14 cellular contexts compared by ENCODE assay signal in the genomic region with DNA sequence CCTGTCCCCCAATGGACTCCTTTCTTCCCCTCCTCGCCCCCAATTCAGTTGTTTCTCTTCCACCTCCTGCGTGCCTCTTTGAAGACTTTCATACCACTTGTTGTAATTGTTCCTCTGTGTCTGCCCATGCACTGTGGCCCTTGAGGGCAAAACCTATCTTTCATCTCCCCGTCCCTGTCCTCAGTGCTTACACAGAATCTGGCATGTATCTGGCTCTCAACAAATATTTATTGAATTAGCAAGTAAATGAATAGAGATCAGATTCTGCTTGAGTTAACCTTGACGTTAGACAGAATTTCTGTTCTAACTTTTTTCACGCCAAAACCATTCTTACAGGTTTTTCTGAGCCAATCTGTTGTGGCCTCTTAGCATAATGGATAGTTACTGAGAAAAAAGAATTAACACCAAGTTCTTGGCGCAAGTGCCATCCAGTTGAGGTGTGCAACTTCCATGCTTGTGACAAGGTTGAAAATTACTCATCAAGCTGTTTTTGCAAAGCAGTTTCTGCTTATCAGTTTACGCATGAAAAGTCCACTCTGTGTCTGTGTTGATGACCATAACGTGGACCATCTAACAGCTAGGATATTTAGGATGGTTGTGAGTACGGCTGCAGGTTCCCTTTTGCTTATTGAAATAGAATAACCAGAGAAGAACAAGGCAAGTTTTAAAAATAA.
DNase-seq lines count a peak whose midpoint lies in the region; ATAC-seq and TF ChIP-seq lines count a peak whose summit lies in the region.
"Had no signal": no experiment of that assay in that cellular context is flagged by ENCODE, and none has a peak within 500 bp of the region (broad histone marks: within the 10 kb centered on the region; RNA-seq: fewer than 3 reads in every experiment).

No MANE protein-coding gene starts in this region.

- peaks cover 51% of the 10 kb centered on the region for H3K4me1 Mint-ChIP-seq in activated naive CD4-positive, alpha-beta T cell treated with anti-CD3 and anti-CD28 coated beads, Interleukin-2, amount 10 ng/mL, durations not matched to agents 7 days and 5 days
- peaks cover 22% of the 10 kb centered on the region for H3K4me1 Mint-ChIP-seq in activated naive CD8-positive, alpha-beta T cell treated with anti-CD3 and anti-CD28 coated beads, Interleukin-2, amount 10 ng/mL, durations not matched to agents 7 days and 5 days
- H3K4me1 Mint-ChIP-seq in osteocyte (ENCODE audit: unreplicated experiment): peaks cover 14% of the 10 kb centered on the region
- H3K4me1 Mint-ChIP-seq: stimulated activated memory B cell treated with anti-CD40 and anti-IgM and Interleukin-4, amounts not matched to agents 10 μg/mL and 1 μg/mL and 100 μg/mL, for 72 hours had no signal

- CTCF ChIA-PET in activated naive CD4-positive, alpha-beta T cell treated with anti-CD3 and anti-CD28 coated beads, Interleukin-2, amount 10 ng/mL, durations not matched to agents 7 days and 5 days (lab: Charles Lee): interaction anchor here (1.3 kb wide), 1 partner anchor 10 kb away, joined by 4 read pairs; no protein-coding TSS in a partner anchor
- CTCF ChIA-PET in Panc1 (lab: Charles Lee): no interaction called here

- H3K4me3 Mint-ChIP-seq in activated naive CD4-positive, alpha-beta T cell treated with anti-CD3 and anti-CD28 coated beads, Interleukin-2, amount 10 ng/mL, durations not matched to agents 7 days and 5 days: no peak overlapping the region
- H3K4me3 Mint-ChIP-seq in activated naive CD8-positive, alpha-beta T cell treated with anti-CD3 and anti-CD28 coated beads, Interleukin-2, amount 10 ng/mL, durations not matched to agents 7 days and 5 days: no peak overlapping the region
- H3K4me3 Mint-ChIP-seq in osteocyte (ENCODE audit: unreplicated experiment): no peak overlapping the region
- H3K4me3 Mint-ChIP-seq: naive thymus-derived CD8-positive, alpha-beta T cell; stimulated activated memory B cell treated with anti-CD40 and anti-IgM and Interleukin-4, amounts not matched to agents 10 μg/mL and 1 μg/mL and 100 μg/mL, for 72 hours had no signal

- no peak overlapping the region for H2BK5ac ChIP-seq in mesendoderm (ENCODE audit: low read length)

- no peak overlapping the region for H3K4me2 ChIP-seq in mesendoderm (ENCODE audit: low read length)

- no peak overlapping the region for H4K5ac ChIP-seq in mesendoderm (ENCODE audit: low read length)

- no peak overlapping the region for H4K8ac ChIP-seq in mesendoderm (ENCODE audit: low read depth, low read length)

- H2BK120ac ChIP-seq in mesendoderm (ENCODE audit: low read depth, low read length): no peak overlapping the region

- no peak overlapping the region for H2BK15ac ChIP-seq in mesendoderm (replicated peaks; ENCODE audit: low read depth)

- H3K9me3 ChIP-seq in Panc1 (ENCODE audit: control insufficient read depth, insufficient read depth, low read depth, low read length) (no peaks in the 10 kb centered on the region), psoas muscle (no peaks in the 10 kb centered on the region)
- H3K9me3 ChIP-seq: ascending aorta, transverse colon had no signal

- H3K4me3 ChIP-seq in Panc1 (ENCODE audit: low read depth in 2 of 2, low read length in 2 of 2) (no peak overlapping the region), psoas muscle (no peak overlapping the region), mesendoderm (ENCODE audit: low read length) (no peak overlapping the region)
- H3K4me3 ChIP-seq: ascending aorta, transverse colon had no signal

- no peak overlapping the region for H3K4ac ChIP-seq in mesendoderm (ENCODE audit: low read depth, low read length)

- WGBS in psoas muscle, 3 donors: 73 to 79% (median 76%) methylated on average over 9 of the region's 9 CpGs
- no CpG with 5 or more reads among the region's 9 CpGs for WGBS in mesendoderm (ENCODE audit: extremely low coverage, insufficient coverage, low lambda C conversion rate)

- no peaks in the 10 kb centered on the region for H3K79me1 ChIP-seq in mesendoderm (ENCODE audit: low read length)

- no peak overlapping the region for H3K18ac ChIP-seq in mesendoderm (ENCODE audit: low read length)

- TF ChIP-seq CTCF in Panc1 (IDR thresholded peaks at IDR 0.05) (no peak), psoas muscle (IDR thresholded peaks at IDR 0.05) (no peak), osteocyte (IDR thresholded peaks at IDR 0.05) (no peak)

- ATAC-seq in Panc1 (no peak), psoas muscle (peak in 2 of 4 donors; percentile 30 to 33)
- ATAC-seq in activated naive CD8-positive, alpha-beta T cell treated with anti-CD3 and anti-CD28 coated beads, Interleukin-2, amount 10 ng/mL, durations not matched to agents 7 days and 5 days (ENCODE audit: low read depth): no peak
- ATAC-seq: naive thymus-derived CD8-positive, alpha-beta T cell; stimulated activated memory B cell treated with anti-CD40 and anti-IgM and Interleukin-4, amounts not matched to agents 10 μg/mL and 1 μg/mL and 100 μg/mL, for 72 hours had no signal

- H3K56ac ChIP-seq in mesendoderm (ENCODE audit: low read length): no peak overlapping the region

- peaks cover 49% of the 10 kb centered on the region for H3K36me3 Mint-ChIP-seq in activated naive CD4-positive, alpha-beta T cell treated with anti-CD3 and anti-CD28 coated beads, Interleukin-2, amount 10 ng/mL, durations not matched to agents 7 days and 5 days
- peaks cover 24% of the 10 kb centered on the region for H3K36me3 Mint-ChIP-seq in activated naive CD8-positive, alpha-beta T cell treated with anti-CD3 and anti-CD28 coated beads, Interleukin-2, amount 10 ng/mL, durations not matched to agents 7 days and 5 days
- peaks cover 3% of the 10 kb centered on the region for H3K36me3 Mint-ChIP-seq in osteocyte (ENCODE audit: unreplicated experiment)
- H3K36me3 Mint-ChIP-seq: stimulated activated memory B cell treated with anti-CD40 and anti-IgM and Interleukin-4, amounts not matched to agents 10 μg/mL and 1 μg/mL and 100 μg/mL, for 72 hours had no signal

- POLR2A ChIA-PET in Panc1 (lab: Charles Lee): no interaction called here
- POLR2A ChIA-PET in activated naive CD8-positive, alpha-beta T cell treated with anti-CD3 and anti-CD28 coated beads, Interleukin-2, amount 10 ng/mL, durations not matched to agents 7 days and 5 days (lab: Charles Lee): no interaction called here

- BruUV-seq in Panc1 (replicated peaks; lab: Mats Ljungman, UMichigan): no TSS peak

- no peaks in the 10 kb centered on the region for H3K27me3 Mint-ChIP-seq in activated naive CD4-positive, alpha-beta T cell treated with anti-CD3 and anti-CD28 coated beads, Interleukin-2, amount 10 ng/mL, durations not matched to agents 7 days and 5 days
- H3K27me3 Mint-ChIP-seq in activated naive CD8-positive, alpha-beta T cell treated with anti-CD3 and anti-CD28 coated beads, Interleukin-2, amount 10 ng/mL, durations not matched to agents 7 days and 5 days: no peaks in the 10 kb centered on the region
- H3K27me3 Mint-ChIP-seq in osteocyte (ENCODE audit: unreplicated experiment): no peaks in the 10 kb centered on the region
- H3K27me3 Mint-ChIP-seq: naive thymus-derived CD8-positive, alpha-beta T cell; stimulated activated memory B cell treated with anti-CD40 and anti-IgM and Interleukin-4, amounts not matched to agents 10 μg/mL and 1 μg/mL and 100 μg/mL, for 72 hours had no signal

- H2AK5ac ChIP-seq in mesendoderm (ENCODE audit: low read length): no peak overlapping the region

- H3K4me1 ChIP-seq in Panc1 (ENCODE audit: control insufficient read depth, insufficient read depth, low read length): peaks cover 11% of the 10 kb centered on the region
- peaks cover 13% of the 10 kb centered on the region for H3K4me1 ChIP-seq in psoas muscle
- no peaks in the 10 kb centered on the region for H3K4me1 ChIP-seq in mesendoderm (ENCODE audit: control insufficient read depth, low read depth, low read length)
- H3K4me1 ChIP-seq: ascending aorta had no signal

- in situ Hi-C loops in Panc1 (cut with HindIII; ENCODE audit: low pct_unique_long_range_greater_than_20kb, low sequenced_read_pairs): no loop called here

- no peaks in the 10 kb centered on the region for H3K79me2 ChIP-seq in mesendoderm (ENCODE audit: control insufficient read depth, insufficient read depth, low read length)

- H3K36me3 ChIP-seq in Panc1 (ENCODE audit: control insufficient read depth, insufficient read depth, low read length) (no peaks in the 10 kb centered on the region), psoas muscle (ENCODE audit: insufficient read depth in 1 of 2, low read depth in 1 of 2) (no peaks in the 10 kb centered on the region), mesendoderm (ENCODE audit: control insufficient read depth, insufficient read depth, low read length) (no peaks in the 10 kb centered on the region)
- H3K36me3 ChIP-seq: ascending aorta, transverse colon had no signal

- peak overlapping the region; percentile 43 for H3K27ac Mint-ChIP-seq in activated naive CD4-positive, alpha-beta T cell treated with anti-CD3 and anti-CD28 coated beads, Interleukin-2, amount 10 ng/mL, durations not matched to agents 7 days and 5 days
- peak overlapping the region; percentile 4 for H3K27ac Mint-ChIP-seq in activated naive CD8-positive, alpha-beta T cell treated with anti-CD3 and anti-CD28 coated beads, Interleukin-2, amount 10 ng/mL, durations not matched to agents 7 days and 5 days
- H3K27ac Mint-ChIP-seq in osteocyte (ENCODE audit: unreplicated experiment): no peak overlapping the region
- H3K27ac Mint-ChIP-seq: stimulated activated memory B cell treated with anti-CD40 and anti-IgM and Interleukin-4, amounts not matched to agents 10 μg/mL and 1 μg/mL and 100 μg/mL, for 72 hours had no signal

- intact Hi-C loops in Panc1 (cut with micrococcal nuclease; ENCODE audit: unreplicated experiment): no loop called here
- intact Hi-C loops in psoas muscle (cut with DNase I): no loop called here

- H3K27ac ChIP-seq in Panc1 (ENCODE audit: low read length): peak overlapping the region; percentile 3; the same call in 1 of the 2 replicates
- peak overlapping the region; percentile 27 for H3K27ac ChIP-seq in psoas muscle
- H3K27ac ChIP-seq in mesendoderm (ENCODE audit: low read depth, low read length): no peak overlapping the region
- H3K27ac ChIP-seq: ascending aorta had no signal

- no peaks in the 10 kb centered on the region for H3K27me3 ChIP-seq in Panc1 (ENCODE audit: control insufficient read depth, insufficient read depth, low read length)
- H3K27me3 ChIP-seq in psoas muscle (ENCODE audit: insufficient read depth in 3 of 3, low read length in 2 of 3): no peaks in the 10 kb centered on the region
- no peaks in the 10 kb centered on the region for H3K27me3 ChIP-seq in mesendoderm (ENCODE audit: insufficient read depth, low read length, poor library complexity)
- H3K27me3 ChIP-seq: ascending aorta, transverse colon had no signal

- DNase-seq in activated naive CD4-positive, alpha-beta T cell treated with anti-CD3 and anti-CD28 coated beads, Interleukin-2, amount 10 ng/mL, durations not matched to agents 7 days and 5 days: no peak
- DNase-seq in activated naive CD4-positive, alpha-beta T cell treated with anti-CD3 and anti-CD28 coated beads, Interleukin-2, amount 50 U/mL, for 16 hours: no peak
- no peak for DNase-seq in Panc1 (ENCODE audit: low read depth, low spot score)
- no peak for DNase-seq in activated naive CD8-positive, alpha-beta T cell treated with anti-CD3 and anti-CD28 coated beads, Interleukin-2, amount 10 ng/mL, durations not matched to agents 7 days and 5 days
- DNase-seq in psoas muscle: no peak
- DNase-seq in islet precursor cell: no peak
- DNase-seq in osteocyte (ENCODE audit: extremely low spot score, unreplicated experiment): no peak
- no peak for DNase-seq in mesendoderm
- DNase-seq: effector CD8-positive, alpha-beta T cell; naive thymus-derived CD8-positive, alpha-beta T cell; NCI-H524 treated with DMSO at 0.1 percent for 48 hours; transverse colon had no signal

- H3K9me3 Mint-ChIP-seq in activated naive CD4-positive, alpha-beta T cell treated with anti-CD3 and anti-CD28 coated beads, Interleukin-2, amount 10 ng/mL, durations not matched to agents 7 days and 5 days: no peaks in the 10 kb centered on the region
- peaks cover 1% of the 10 kb centered on the region for H3K9me3 Mint-ChIP-seq in activated naive CD8-positive, alpha-beta T cell treated with anti-CD3 and anti-CD28 coated beads, Interleukin-2, amount 10 ng/mL, durations not matched to agents 7 days and 5 days
- no peaks in the 10 kb centered on the region for H3K9me3 Mint-ChIP-seq in osteocyte (ENCODE audit: unreplicated experiment)
- H3K9me3 Mint-ChIP-seq: naive thymus-derived CD8-positive, alpha-beta T cell had no signal

- no peak overlapping the region for H3K9ac ChIP-seq in mesendoderm (ENCODE audit: low read length)

- H3K23ac ChIP-seq in mesendoderm (ENCODE audit: low read length): no peak overlapping the region
